Comparison of ENCODE assay signal across 9 cellular contexts in the genomic region with DNA sequence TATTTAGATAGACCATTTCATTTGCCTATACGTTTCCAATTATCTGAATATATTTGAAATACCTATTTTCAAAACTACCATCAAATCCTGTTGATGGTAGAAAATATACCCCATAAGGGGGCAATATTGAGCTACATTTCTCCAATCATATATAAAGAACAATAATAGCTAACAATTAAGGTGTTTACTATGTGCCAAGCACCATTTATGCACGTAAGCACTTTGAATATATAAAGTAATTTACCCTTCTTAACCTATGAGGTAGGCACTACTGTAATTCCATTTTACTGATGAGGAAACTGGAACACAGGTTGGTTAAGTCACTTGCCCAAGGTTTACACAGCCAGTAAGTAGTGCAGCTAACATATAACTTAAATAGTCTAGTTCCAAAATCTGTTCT.
DNase-seq lines count a peak whose midpoint lies in the region; ATAC-seq and TF ChIP-seq lines count a peak whose summit lies in the region.
"Had no signal": no experiment of that assay in that cellular context is flagged by ENCODE, and none has a peak within 500 bp of the region (broad histone marks: within the 10 kb centered on the region; RNA-seq: fewer than 3 reads in every experiment).

No MANE protein-coding gene starts in this region.

- in situ Hi-C loops in mammary epithelial cell (cut with MboI; ENCODE audit: low sequenced_read_pairs in 2 of 2): loop anchor here in 1 of 2 donors (5.0 kb wide), 1 partner anchor 341 kb away; no protein-coding TSS in a partner anchor

- H3K79me2 ChIP-seq in mammary epithelial cell (ENCODE audit: insufficient read depth, low read length): no peaks in the 10 kb centered on the region

- no peak overlapping the region for H2AFZ ChIP-seq in mammary epithelial cell (ENCODE audit: low read depth, low read length)

- DNase-seq in NCI-H1417 (lab: John Stamatoyannopoulos, UW) (peak; percentile 10 to 62 (median 13)), NCI-H1417 treated with DMSO at 0.1 percent for 48 hours (lab: John Stamatoyannopoulos, UW) (no peak), NCI-H1694 treated with DMSO at 0.1 percent for 48 hours (lab: John Stamatoyannopoulos, UW) (peak; percentile 27), mammary epithelial cell (peak; percentile 10), mucosa of descending colon (no peak)
- no peak for DNase-seq in stimulated activated effector memory CD8-positive, alpha-beta T cell treated with anti-CD3 and anti-CD28 coated beads, Interleukin-12 subunit alpha, Interleukin-12 subunit beta, amount 100 ng/mL, for 72 hours (ENCODE audit: low spot score in 2 of 2)

- H3K9me3 ChIP-seq in mammary epithelial cell (replicated peaks; ENCODE audit: insufficient read depth, low read length): no peaks in the 10 kb centered on the region
- H3K9me3 ChIP-seq in mucosa of descending colon: no peaks in the 10 kb centered on the region
- H3K9me3 ChIP-seq: BLaER1 treated with 17β-estradiol and CSF1 and Interleukin-3, amounts not matched to agents 10 nM and 100 nM had no signal

- no peak overlapping the region for H3K4me3 Mint-ChIP-seq in stimulated activated effector memory CD8-positive, alpha-beta T cell treated with anti-CD3 and anti-CD28 coated beads, Interleukin-12 subunit alpha, Interleukin-12 subunit beta, amount 100 ng/mL, for 72 hours

- peak; percentile 84 for ATAC-seq in mucosa of descending colon
- no peak for ATAC-seq in GM18909 (IDR thresholded peaks at IDR 0.05; ENCODE audit: poor library complexity, unreplicated experiment)
- no peak for ATAC-seq in HG03354 (IDR thresholded peaks at IDR 0.05; ENCODE audit: poor library complexity, severe bottlenecking, unreplicated experiment)
- ATAC-seq in stimulated activated effector memory CD8-positive, alpha-beta T cell treated with anti-CD3 and anti-CD28 coated beads, Interleukin-12 subunit alpha, Interleukin-12 subunit beta, amount 100 ng/mL, for 72 hours: no peak

- no peaks in the 10 kb centered on the region for H3K9me3 Mint-ChIP-seq in stimulated activated effector memory CD8-positive, alpha-beta T cell treated with anti-CD3 and anti-CD28 coated beads, Interleukin-12 subunit alpha, Interleukin-12 subunit beta, amount 100 ng/mL, for 72 hours

- CTCF ChIA-PET in mammary epithelial cell (lab: Charles Lee; ENCODE audit: low non-redundant PET): interaction anchor here (0.6 to 1.7 kb wide), 4 partner anchors 153 to 344 kb away, joined by 4 to 11 read pairs (median 8); no protein-coding TSS in a partner anchor

- no TSS peak for BruUV-seq in mammary epithelial cell (replicated peaks; lab: Mats Ljungman, UMichigan)

- H3K27ac Mint-ChIP-seq in stimulated activated effector memory CD8-positive, alpha-beta T cell treated with anti-CD3 and anti-CD28 coated beads, Interleukin-12 subunit alpha, Interleukin-12 subunit beta, amount 100 ng/mL, for 72 hours: no peak overlapping the region

- H3K4me2 ChIP-seq in mammary epithelial cell (ENCODE audit: insufficient read depth, low read depth, low read length): no peak overlapping the region
- H3K4me2 ChIP-seq: BLaER1 treated with 17β-estradiol and CSF1 and Interleukin-3, amounts not matched to agents 10 nM and 100 nM had no signal

- H3K27ac ChIP-seq in mammary epithelial cell (ENCODE audit: insufficient read depth, low read depth, low read length): no peak overlapping the region
- H3K27ac ChIP-seq: BLaER1 treated with 17β-estradiol and CSF1 and Interleukin-3, amounts not matched to agents 10 nM and 100 nM had no signal

- H4K20me1 ChIP-seq in mammary epithelial cell (ENCODE audit: insufficient read depth, low read length): no peaks in the 10 kb centered on the region

- no peak overlapping the region for H3K9ac ChIP-seq in mammary epithelial cell (ENCODE audit: insufficient read depth, low read length)
- H3K9ac ChIP-seq: BLaER1 treated with 17β-estradiol and CSF1 and Interleukin-3, amounts not matched to agents 10 nM and 100 nM had no signal

- peaks cover 11% of the 10 kb centered on the region for H3K36me3 Mint-ChIP-seq in stimulated activated effector memory CD8-positive, alpha-beta T cell treated with anti-CD3 and anti-CD28 coated beads, Interleukin-12 subunit alpha, Interleukin-12 subunit beta, amount 100 ng/mL, for 72 hours

- H3K27me3 ChIP-seq in mammary epithelial cell (ENCODE audit: insufficient read depth, low read length): no peaks in the 10 kb centered on the region
- H3K27me3 ChIP-seq: BLaER1 treated with 17β-estradiol and CSF1 and Interleukin-3, amounts not matched to agents 10 nM and 100 nM had no signal

- H3K4me3 ChIP-seq in mammary epithelial cell (replicated peaks in 1 of 3; ENCODE audit: insufficient read depth in 1 of 3, low read depth in 2 of 3, low read length in 3 of 3) (no peak overlapping the region), mucosa of descending colon (no peak overlapping the region)
- H3K4me3 ChIP-seq: BLaER1 treated with 17β-estradiol and CSF1 and Interleukin-3, amounts not matched to agents 10 nM and 100 nM had no signal

- WGBS in mammary epithelial cell (ENCODE audit: low coverage, missing lambda C conversion rate): 37% methylated on average over 2 of the region's 2 CpGs

- H3K36me3 ChIP-seq in mammary epithelial cell (ENCODE audit: insufficient read depth, low read length) (peaks cover 1% of the 10 kb centered on the region), mucosa of descending colon (ENCODE audit: low read depth) (no peaks in the 10 kb centered on the region)

- TF ChIP-seq CTCF in mammary epithelial cell (conservative IDR thresholded peaks at IDR 0.05 in 1 of 2, IDR thresholded peaks at IDR 0.05 in 1 of 2; ENCODE audit: extremely low read depth in 1 of 2, insufficient read depth in 1 of 2, low read depth in 1 of 2, low read length in 2 of 2) (peak; percentile 26 to 41), mucosa of descending colon (IDR thresholded peaks at IDR 0.05) (no peak)

- dilution Hi-C loops in mammary epithelial cell (cut with HindIII; ENCODE audit: low sequenced_read_pairs): no loop called here

- intact Hi-C loops in mammary epithelial cell (cut with micrococcal nuclease) (loop anchor here (1.0 to 5.0 kb wide), 4 partner anchors 76 to 691 kb away; no protein-coding TSS in a partner anchor), mucosa of descending colon (cut with DNase I, micrococcal nuclease) (loop anchor here in 1 of 2 donors (5.0 to 10.0 kb wide), 2 partner anchors 74 to 341 kb away; no protein-coding TSS in a partner anchor)

- no peaks in the 10 kb centered on the region for H3K4me1 ChIP-seq in mammary epithelial cell (ENCODE audit: insufficient read depth, low read length)
- H3K4me1 ChIP-seq in mucosa of descending colon (ENCODE audit: low read depth): no peaks in the 10 kb centered on the region
- H3K4me1 ChIP-seq: BLaER1 treated with 17β-estradiol and CSF1 and Interleukin-3, amounts not matched to agents 10 nM and 100 nM had no signal

- H3K4me1 Mint-ChIP-seq in stimulated activated effector memory CD8-positive, alpha-beta T cell treated with anti-CD3 and anti-CD28 coated beads, Interleukin-12 subunit alpha, Interleukin-12 subunit beta, amount 100 ng/mL, for 72 hours: no peaks in the 10 kb centered on the region

Comparison
In these comparisons a context has a peak if more than half of its experiments do, and no peak if none do; other contexts are left out.
1. DNase-seq: peak in NCI-H1417 (3 of 3), NCI-H1694 treated with DMSO at 0.1 percent for 48 hours (single experiment) and mammary epithelial cell (single experiment); none in NCI-H1417 treated with DMSO at 0.1 percent for 48 hours (single experiment), mucosa of descending colon (0 of 3) and stimulated activated effector memory CD8-positive, alpha-beta T cell treated with anti-CD3 and anti-CD28 coated beads, Interleukin-12 subunit alpha, Interleukin-12 subunit beta, amount 100 ng/mL, for 72 hours (0 of 2).